Comparison of ENCODE assay signal across 16 cellular contexts in genomic region chr6:45722876-45723275, GRCh38.
DNase-seq lines count a peak whose midpoint lies in the region; ATAC-seq and TF ChIP-seq lines count a peak whose summit lies in the region.
"Had no signal": no experiment of that assay in that cellular context is flagged by ENCODE, and none has a peak within 500 bp of the region (broad histone marks: within the 10 kb centered on the region; RNA-seq: fewer than 3 reads in every experiment).

No MANE protein-coding gene starts in this region.

- no peak for TF ChIP-seq CTCF in breast epithelium (IDR thresholded peaks at IDR 0.05)
- TF ChIP-seq CTCF in MCF 10A (IDR thresholded peaks at IDR 0.05; ENCODE audit: unreplicated experiment): no peak
- no peak for TF ChIP-seq CTCF in mammary epithelial cell (conservative IDR thresholded peaks at IDR 0.05 in 1 of 2, IDR thresholded peaks at IDR 0.05 in 1 of 2; ENCODE audit: extremely low read depth in 1 of 2, insufficient read depth in 1 of 2, low read depth in 1 of 2, low read length in 2 of 2)
- no peak for TF ChIP-seq CTCF in lower lobe of right lung (IDR thresholded peaks at IDR 0.05)

- H3K27ac ChIP-seq in breast epithelium (peak overlapping the region; percentile 45 to 72), mammary epithelial cell (ENCODE audit: insufficient read depth, low read depth, low read length) (no peak overlapping the region), lower lobe of right lung (no peak overlapping the region)
- H3K27ac ChIP-seq: 22Rv1, SK-N-MC had no signal

- peak overlapping the region; percentile 15 for H2AFZ ChIP-seq in mammary epithelial cell (ENCODE audit: low read depth, low read length)

- POLR2A ChIA-PET in MCF 10A (lab: Yijun Ruan, JAX): interaction anchor here (1.4 kb wide), 1 partner anchor 1073 kb away, joined by 3 read pairs; no protein-coding TSS in a partner anchor

- H3K27me3 Mint-ChIP-seq in MCF 10A (ENCODE audit: insufficient read depth, unreplicated experiment): peaks cover 19% of the 10 kb centered on the region

- H3K36me3 ChIP-seq in breast epithelium (no peaks in the 10 kb centered on the region), mammary epithelial cell (ENCODE audit: insufficient read depth, low read length) (no peaks in the 10 kb centered on the region), lower lobe of right lung (no peaks in the 10 kb centered on the region)

- H3K9me3 ChIP-seq in breast epithelium: no peaks in the 10 kb centered on the region
- no peaks in the 10 kb centered on the region for H3K9me3 ChIP-seq in mammary epithelial cell (replicated peaks; ENCODE audit: insufficient read depth, low read length)
- peaks cover 6% of the 10 kb centered on the region for H3K9me3 ChIP-seq in lower lobe of right lung
- H3K9me3 ChIP-seq: Caco-2 had no signal

- H3K4me3 Mint-ChIP-seq in MCF 10A (ENCODE audit: unreplicated experiment): no peak overlapping the region

- H3K27me3 ChIP-seq in breast epithelium (no peaks in the 10 kb centered on the region), mammary epithelial cell (ENCODE audit: insufficient read depth, low read length) (no peaks in the 10 kb centered on the region), lower lobe of right lung (ENCODE audit: low read depth) (no peaks in the 10 kb centered on the region)

- no peak for TF ChIP-seq POLR2A in breast epithelium (IDR thresholded peaks at IDR 0.05)

- BruUV-seq in MCF 10A (replicated peaks; lab: Mats Ljungman, UMichigan) (no TSS peak), mammary epithelial cell (replicated peaks; lab: Mats Ljungman, UMichigan) (no TSS peak)

- H3K4me3 ChIP-seq in breast epithelium: no peak overlapping the region
- H3K4me3 ChIP-seq in mammary epithelial cell (replicated peaks in 1 of 3; ENCODE audit: insufficient read depth in 1 of 3, low read depth in 2 of 3, low read length in 3 of 3): no peak overlapping the region
- H3K4me3 ChIP-seq in lower lobe of right lung: no peak overlapping the region
- H3K4me3 ChIP-seq: SK-N-MC had no signal

- no peaks in the 10 kb centered on the region for H3K79me2 ChIP-seq in mammary epithelial cell (ENCODE audit: insufficient read depth, low read length)

- peak in 1 of 2 donors; percentile 82 for DNase-seq in breast epithelium (ENCODE audit: low spot score in 2 of 2)
- DNase-seq in MCF 10A (ENCODE audit: unreplicated experiment): no peak
- DNase-seq in mammary epithelial cell: peak; percentile 66
- no peak for DNase-seq in lower lobe of right lung
- no peak for DNase-seq in sciatic nerve (ENCODE audit: low spot score)
- no peak for DNase-seq in NCI-H187 treated with DMSO at 0.1 percent for 48 hours (lab: John Stamatoyannopoulos, UW)
- DNase-seq in NCI-H1417 treated with DMSO at 0.1 percent for 48 hours (lab: John Stamatoyannopoulos, UW): no peak
- no peak for DNase-seq in cortex of kidney (lab: John Stamatoyannopoulos, UW)
- DNase-seq: Caco-2, MM.1S, NCI-H1092, NCI-H2081 treated with DMSO at 0.1 percent for 48 hours, SHP77 had no signal

- H3K9me3 Mint-ChIP-seq in MCF 10A (ENCODE audit: unreplicated experiment): peaks cover 7% of the 10 kb centered on the region

- H3K4me1 ChIP-seq in breast epithelium (no peaks in the 10 kb centered on the region), mammary epithelial cell (ENCODE audit: insufficient read depth, low read length) (peaks cover 9% of the 10 kb centered on the region), lower lobe of right lung (no peaks in the 10 kb centered on the region)
- H3K4me1 ChIP-seq: Caco-2 had no signal

- no peak overlapping the region for H3K9ac ChIP-seq in mammary epithelial cell (ENCODE audit: insufficient read depth, low read length)

- no peaks in the 10 kb centered on the region for H3K36me3 Mint-ChIP-seq in MCF 10A (ENCODE audit: insufficient read depth, unreplicated experiment)
- H3K36me3 Mint-ChIP-seq: CD14-positive monocyte had no signal

- intact Hi-C loops in breast epithelium (cut with DNase I; ENCODE audit: low total_unique reads) (loop anchor here (5.0 kb wide), 1 partner anchor 429 kb away; no protein-coding TSS in a partner anchor), MCF 10A (cut with micrococcal nuclease) (no loop called here), mammary epithelial cell (cut with micrococcal nuclease) (loop anchor here (10.0 kb wide), 1 partner anchor 112 kb away; no protein-coding TSS in a partner anchor), lower lobe of right lung (cut with DNase I) (no loop called here), sciatic nerve (cut with DNase I) (no loop called here)

- 12% methylated on average over 2 of the region's 2 CpGs for WGBS in mammary epithelial cell (ENCODE audit: low coverage, missing lambda C conversion rate)

- in situ Hi-C loops in mammary epithelial cell (cut with MboI; ENCODE audit: low sequenced_read_pairs in 2 of 2): loop anchor here in 1 of 2 donors (25.0 kb wide), 1 partner anchor 636 kb away; no protein-coding TSS in a partner anchor

- peak; percentile 55 to 74 for ATAC-seq in lower lobe of right lung
- no peak for ATAC-seq in sciatic nerve

- no peak overlapping the region for H3K27ac Mint-ChIP-seq in MCF 10A (ENCODE audit: low read depth, unreplicated experiment)
- H3K27ac Mint-ChIP-seq: CD14-positive monocyte had no signal

- H3K4me2 ChIP-seq in mammary epithelial cell (ENCODE audit: insufficient read depth, low read depth, low read length): no peak overlapping the region

- H4K20me1 ChIP-seq in mammary epithelial cell (ENCODE audit: insufficient read depth, low read length): no peaks in the 10 kb centered on the region

- peaks cover 15% of the 10 kb centered on the region for H3K4me1 Mint-ChIP-seq in MCF 10A (ENCODE audit: insufficient read depth, unreplicated experiment)
- H3K4me1 Mint-ChIP-seq: CD14-positive monocyte had no signal

- CTCF ChIA-PET in MCF 10A (lab: Yijun Ruan, JAX): interaction anchor here (0.8 to 1.2 kb wide), 4 partner anchors 8 to 637 kb away, joined by 3 to 6 read pairs (median 4); no protein-coding TSS in a partner anchor
- CTCF ChIA-PET in mammary epithelial cell (lab: Charles Lee; ENCODE audit: low non-redundant PET): no interaction called here

- dilution Hi-C loops in mammary epithelial cell (cut with HindIII; ENCODE audit: low sequenced_read_pairs): no loop called here

Comparison
In these comparisons a context has a peak if more than half of its experiments do, and no peak if none do; other contexts are left out.
1. H3K27ac ChIP-seq: peak in breast epithelium (2 of 2); none in mammary epithelial cell (single experiment) and lower lobe of right lung (single experiment).
2. intact Hi-C loops: an anchor here in breast epithelium (5.0 kb wide) and mammary epithelial cell (10.0 kb wide); none called in MCF 10A, lower lobe of right lung and sciatic nerve.